15 cellular contexts compared by ENCODE assay signal in genomic region chr5:115939059-115939458, GRCh38. TPM values are rescaled to one million over a fixed set of nuclear protein-coding genes. Genes with fewer than 3 reads are reported as not detected.
"Had no signal": no experiment of that assay in that cellular context is flagged by ENCODE, and none has a peak within 500 bp of the region (broad histone marks: within the 10 kb centered on the region; RNA-seq: fewer than 3 reads in every experiment).

No MANE protein-coding gene starts in this region.

- H3K4me3 ChIP-seq: cardiac muscle cell, gastrocnemius medialis, sigmoid colon, suprapubic skin, upper lobe of left lung had no signal

- H3K27ac ChIP-seq: cardiac muscle cell, gastrocnemius medialis, sigmoid colon, suprapubic skin, upper lobe of left lung, WERI-Rb-1 had no signal

- H3K36me3 ChIP-seq: cardiac muscle cell, gastrocnemius medialis, sigmoid colon, suprapubic skin, upper lobe of left lung, WERI-Rb-1 had no signal

- H3K27ac Mint-ChIP-seq: activated CD8-positive, alpha-beta T cell treated with anti-CD3 and anti-CD28 coated beads for 36 hours; activated naive CD8-positive, alpha-beta T cell treated with anti-CD3 and anti-CD28 coated beads, Interleukin-2, amount 50 U/mL, for 24 hours; naive thymus-derived CD8-positive, alpha-beta T cell had no signal

- FAIRE-seq: astrocyte had no signal

- H3K36me3 Mint-ChIP-seq: naive thymus-derived CD8-positive, alpha-beta T cell had no signal

- H3K4me3 Mint-ChIP-seq: activated CD8-positive, alpha-beta T cell treated with anti-CD3 and anti-CD28 coated beads for 36 hours; activated naive CD8-positive, alpha-beta T cell treated with anti-CD3 and anti-CD28 coated beads, Interleukin-2, amount 50 U/mL, for 24 hours; naive thymus-derived CD8-positive, alpha-beta T cell had no signal

- H3K4me1 ChIP-seq: gastrocnemius medialis, sigmoid colon, suprapubic skin, upper lobe of left lung had no signal

- H3K27me3 ChIP-seq: cardiac muscle cell, gastrocnemius medialis, sigmoid colon, suprapubic skin, upper lobe of left lung had no signal

- ATAC-seq: activated CD8-positive, alpha-beta T cell treated with anti-CD3 and anti-CD28 coated beads for 36 hours; activated naive CD8-positive, alpha-beta T cell treated with anti-CD3 and anti-CD28 coated beads, Interleukin-2, amount 50 U/mL, for 24 hours; gastrocnemius medialis; naive thymus-derived CD8-positive, alpha-beta T cell; stimulated activated naive CD8-positive, alpha-beta T cell treated with anti-CD3 and anti-CD28 coated beads, Interleukin-15, Interleukin-2, amounts not matched to agents 100 U/mL and 50 U/mL, for 24 hours had no signal

- H3K9me3 Mint-ChIP-seq: activated naive CD8-positive, alpha-beta T cell treated with anti-CD3 and anti-CD28 coated beads, Interleukin-2, amount 50 U/mL, for 24 hours had no signal

- H3K4me1 Mint-ChIP-seq: activated naive CD8-positive, alpha-beta T cell treated with anti-CD3 and anti-CD28 coated beads, Interleukin-2, amount 50 U/mL, for 24 hours; naive thymus-derived CD8-positive, alpha-beta T cell had no signal

- H3K9me3 ChIP-seq: gastrocnemius medialis, sigmoid colon, upper lobe of left lung had no signal

- DNase-seq: activated CD4-positive, alpha-beta T cell treated with anti-CD3 and anti-CD28 coated beads for 4 hours; activated CD8-positive, alpha-beta memory T cell treated with anti-CD3 and anti-CD28 coated beads, Interleukin-2, amount 50 U/mL, for 4 hours; activated CD8-positive, alpha-beta T cell treated with anti-CD3 and anti-CD28 coated beads for 36 hours; activated naive CD8-positive, alpha-beta T cell treated with anti-CD3 and anti-CD28 coated beads, Interleukin-2, amount 50 U/mL, for 24 hours; gastrocnemius medialis; kidney glomerular epithelial cell; naive thymus-derived CD8-positive, alpha-beta T cell; sigmoid colon; stimulated activated CD4-positive, alpha-beta T cell treated with anti-CD3 and anti-CD28 coated beads, Interleukin-12 subunit alpha, Interleukin-12 subunit beta, amount 100 ng/mL, for 4 hours; stimulated activated naive CD8-positive, alpha-beta T cell treated with anti-CD3 and anti-CD28 coated beads, Interleukin-15, Interleukin-2, amounts not matched to agents 100 U/mL and 50 U/mL, for 24 hours; upper lobe of left lung; WERI-Rb-1 had no signal

RNA-seq across cellular contexts. Expression of gene LVRN, which starts 23.2 kb away (rescaled TPM):
- polyA plus RNA-seq: cardiac muscle cell; naive thymus-derived CD8-positive, alpha-beta T cell had no signal
